8 cellular contexts compared by ENCODE assay signal in the genomic region with DNA sequence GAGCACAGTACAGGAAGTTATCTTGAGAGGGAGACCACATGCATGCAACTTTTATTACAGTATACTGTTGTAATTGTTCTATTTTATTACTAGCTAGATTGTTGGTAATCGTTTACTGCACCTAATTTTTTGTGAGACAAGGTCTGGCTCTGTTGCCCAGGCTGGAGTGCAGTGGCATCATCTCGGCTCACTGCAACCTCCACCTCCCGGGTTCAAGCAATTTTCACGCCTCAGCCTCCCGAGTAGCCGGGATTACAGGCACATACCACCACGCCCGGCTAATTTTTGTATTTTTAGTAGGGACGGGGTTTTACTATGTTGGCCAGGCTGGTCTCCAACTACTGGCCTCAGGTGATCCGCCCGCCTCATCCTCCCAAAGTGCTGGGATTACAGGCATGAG. TPM values are rescaled to one million over a fixed set of nuclear protein-coding genes. Genes with fewer than 3 reads are reported as not detected.
A peak's percentile ranks its signal among the peaks of the same experiment; 100 is the strongest.
DNase-seq lines count a peak whose midpoint lies in the region; ATAC-seq and TF ChIP-seq lines count a peak whose summit lies in the region.
"Not testable (repeated sequence)": the region's sequence is repeated elsewhere in the genome, so short reads cannot be mapped to it uniquely, and the experiment has no call there.

No MANE protein-coding gene starts in this region.

- not testable (repeated sequence) for H3K27ac Mint-ChIP-seq in activated naive CD4-positive, alpha-beta T cell treated with anti-CD3 and anti-CD28 coated beads, Interleukin-2, amount 10 ng/mL, durations not matched to agents 7 days and 5 days
- H3K27ac Mint-ChIP-seq in effector memory CD8-positive, alpha-beta T cell: peak overlapping the region; percentile 73 to 89
- H3K27ac Mint-ChIP-seq in nephron: peak overlapping the region; percentile 96 to 98 (median 98)
- peak overlapping the region; percentile 91 for H3K27ac Mint-ChIP-seq in stimulated activated memory B cell treated with anti-CD40 and anti-IgM and Interleukin-4, amounts not matched to agents 10 μg/mL and 1 μg/mL and 100 μg/mL, for 72 hours

- not testable (repeated sequence) for DNase-seq in AG04449 (ENCODE audit: low read depth, low spot score); HCT116 (ENCODE audit: low read depth, low spot score); SJCRH30; activated naive CD4-positive, alpha-beta T cell treated with anti-CD3 and anti-CD28 coated beads, Interleukin-2, amount 10 ng/mL, durations not matched to agents 7 days and 5 days; effector memory CD8-positive, alpha-beta T cell; iPS DF 6.9 (ENCODE audit: low read depth, low spot score)

- H3K27me3 Mint-ChIP-seq in activated naive CD4-positive, alpha-beta T cell treated with anti-CD3 and anti-CD28 coated beads, Interleukin-2, amount 10 ng/mL, durations not matched to agents 7 days and 5 days; effector memory CD8-positive, alpha-beta T cell; nephron (ENCODE audit: low read depth); stimulated activated memory B cell treated with anti-CD40 and anti-IgM and Interleukin-4, amounts not matched to agents 10 μg/mL and 1 μg/mL and 100 μg/mL, for 72 hours: not testable (repeated sequence)

- not testable (repeated sequence) for BruUV-seq in HCT116 (replicated peaks; lab: Mats Ljungman, UMichigan)

- CTCF ChIA-PET in AG04449 (lab: Yijun Ruan, JAX); HCT116 (lab: Charles Lee); activated naive CD4-positive, alpha-beta T cell treated with anti-CD3 and anti-CD28 coated beads, Interleukin-2, amount 10 ng/mL, durations not matched to agents 7 days and 5 days (lab: Charles Lee): not testable (repeated sequence)

- H3K9ac ChIP-seq in HCT116 (ENCODE audit: low read length): peak overlapping the region; percentile 88

- not testable (repeated sequence) for ATAC-seq in HCT116; effector memory CD8-positive, alpha-beta T cell (replicated peaks); stimulated activated memory B cell treated with anti-CD40 and anti-IgM and Interleukin-4, amounts not matched to agents 10 μg/mL and 1 μg/mL and 100 μg/mL, for 72 hours

- H3K27me3 ChIP-seq in HCT116 (ENCODE audit: insufficient read depth, low read length); SJCRH30; iPS DF 6.9 (ENCODE audit: control insufficient read depth, insufficient read depth, low read length): not testable (repeated sequence)

- not testable (repeated sequence) for H4K20me1 ChIP-seq in HCT116 (ENCODE audit: insufficient read depth)

- peaks cover 11 to 24% of the 10 kb centered on the region in 2 experiments for H3K4me1 ChIP-seq in HCT116 (ENCODE audit: control insufficient read depth in 1 of 2, insufficient read depth in 2 of 2, low read length in 2 of 2)
- not testable (repeated sequence) for H3K4me1 ChIP-seq in SJCRH30; iPS DF 6.9 (ENCODE audit: control insufficient read depth, insufficient read depth, low read length)

- not testable (repeated sequence) for H3K9me3 ChIP-seq in HCT116 (ENCODE audit: control insufficient read depth in 1 of 2, insufficient read depth in 1 of 2, low read depth in 1 of 2, low read length in 2 of 2); SJCRH30 (replicated peaks); iPS DF 6.9 (ENCODE audit: control insufficient read depth, insufficient read depth, low read length)

- not testable (repeated sequence) for TF ChIP-seq POLR2A in HCT116 (IDR thresholded peaks at IDR 0.05; ENCODE audit: borderline replicate concordance, extremely low read depth, insufficient read depth, insufficient read length)

- H2AFZ ChIP-seq in HCT116 (ENCODE audit: low read depth, low read length, poor library complexity, severe bottlenecking): not testable (repeated sequence)

- POLR2A ChIA-PET in AG04449 (lab: Yijun Ruan, JAX); HCT116 (lab: Charles Lee): not testable (repeated sequence)

- H3K4me3 Mint-ChIP-seq in activated naive CD4-positive, alpha-beta T cell treated with anti-CD3 and anti-CD28 coated beads, Interleukin-2, amount 10 ng/mL, durations not matched to agents 7 days and 5 days: peak overlapping the region; percentile 93
- H3K4me3 Mint-ChIP-seq in effector memory CD8-positive, alpha-beta T cell: peak overlapping the region; percentile 92
- H3K4me3 Mint-ChIP-seq in nephron: peak overlapping the region; percentile 97 to 99 (median 98)
- H3K4me3 Mint-ChIP-seq in stimulated activated memory B cell treated with anti-CD40 and anti-IgM and Interleukin-4, amounts not matched to agents 10 μg/mL and 1 μg/mL and 100 μg/mL, for 72 hours: peak overlapping the region; percentile 96

- not testable (repeated sequence) for H3K9me2 ChIP-seq in HCT116 (ENCODE audit: insufficient read depth)

- peaks cover 84% of the 10 kb centered on the region for H3K79me2 ChIP-seq in HCT116 (ENCODE audit: insufficient read depth, low read length)

- H3K4me2 ChIP-seq in HCT116 (ENCODE audit: low read length): peak overlapping the region; percentile 79

- H3K4me1 Mint-ChIP-seq in activated naive CD4-positive, alpha-beta T cell treated with anti-CD3 and anti-CD28 coated beads, Interleukin-2, amount 10 ng/mL, durations not matched to agents 7 days and 5 days: peaks cover 24% of the 10 kb centered on the region
- H3K4me1 Mint-ChIP-seq in effector memory CD8-positive, alpha-beta T cell (ENCODE audit: low read depth in 2 of 2): peaks cover 24 to 34% of the 10 kb centered on the region in 2 donors
- peaks cover 28% of the 10 kb centered on the region for H3K4me1 Mint-ChIP-seq in nephron
- H3K4me1 Mint-ChIP-seq in stimulated activated memory B cell treated with anti-CD40 and anti-IgM and Interleukin-4, amounts not matched to agents 10 μg/mL and 1 μg/mL and 100 μg/mL, for 72 hours: peaks cover 37% of the 10 kb centered on the region

- WGBS in iPS DF 6.9 (ENCODE audit: insufficient coverage, insufficient read length): no CpG with 5 or more reads among the region's 11 CpGs

- H3K36me3 ChIP-seq in HCT116 (ENCODE audit: control insufficient read depth in 1 of 2, insufficient read depth in 2 of 2, low read length in 2 of 2): peaks cover 9 to 24% of the 10 kb centered on the region in 2 experiments; a peak in 3 of 4 replicates
- not testable (repeated sequence) for H3K36me3 ChIP-seq in SJCRH30; iPS DF 6.9 (ENCODE audit: control insufficient read depth, insufficient read depth, low read length)

- intact Hi-C loops in HCT116 (cut with micrococcal nuclease): not testable (repeated sequence)

- RAD21 ChIA-PET in HCT116 (lab: Charles Lee; ENCODE audit: low non-redundant PET in 1 of 2, low total read pairs in 2 of 2, uncharacterized antibody in 2 of 2, unreplicated experiment in 2 of 2): not testable (repeated sequence)

- H3K9me3 Mint-ChIP-seq in activated naive CD4-positive, alpha-beta T cell treated with anti-CD3 and anti-CD28 coated beads, Interleukin-2, amount 10 ng/mL, durations not matched to agents 7 days and 5 days; effector memory CD8-positive, alpha-beta T cell; nephron; stimulated activated memory B cell treated with anti-CD40 and anti-IgM and Interleukin-4, amounts not matched to agents 10 μg/mL and 1 μg/mL and 100 μg/mL, for 72 hours: not testable (repeated sequence)

- TF ChIP-seq RAD21 in HCT116 (IDR thresholded peaks at IDR 0.05; ENCODE audit: low read depth): not testable (repeated sequence)

- H3K27ac ChIP-seq in HCT116 (ENCODE audit: low read depth, low read length): peak overlapping the region; percentile 86; the same call in 1 of the 2 replicates
- H3K27ac ChIP-seq in SJCRH30; iPS DF 6.9 (ENCODE audit: low read length): not testable (repeated sequence)

- TF ChIP-seq CTCF in AG04449 (IDR thresholded peaks at IDR 0.05; ENCODE audit: insufficient read depth, low read length, missing control alignments); HCT116 (IDR thresholded peaks at IDR 0.05 in 2 of 3, conservative IDR thresholded peaks at IDR 0.05 in 1 of 3; ENCODE audit: borderline replicate concordance in 1 of 3, insufficient read depth in 1 of 3, low read depth in 2 of 3, low read length in 2 of 3); nephron (IDR thresholded peaks at IDR 0.05; ENCODE audit: unreplicated experiment in 3 of 3): not testable (repeated sequence)

- peaks cover 18% of the 10 kb centered on the region for H3K36me3 Mint-ChIP-seq in activated naive CD4-positive, alpha-beta T cell treated with anti-CD3 and anti-CD28 coated beads, Interleukin-2, amount 10 ng/mL, durations not matched to agents 7 days and 5 days
- H3K36me3 Mint-ChIP-seq in effector memory CD8-positive, alpha-beta T cell (ENCODE audit: insufficient read depth): peaks cover 21% of the 10 kb centered on the region
- peaks cover 23% of the 10 kb centered on the region for H3K36me3 Mint-ChIP-seq in nephron (ENCODE audit: low read depth)
- peaks cover 24% of the 10 kb centered on the region for H3K36me3 Mint-ChIP-seq in stimulated activated memory B cell treated with anti-CD40 and anti-IgM and Interleukin-4, amounts not matched to agents 10 μg/mL and 1 μg/mL and 100 μg/mL, for 72 hours

- peak overlapping the region; percentile 99 for H3K4me3 ChIP-seq in AG04449 (ENCODE audit: low read depth, low read length)
- H3K4me3 ChIP-seq in HCT116 (replicated peaks in 1 of 2; ENCODE audit: low read depth in 1 of 2, low read length in 2 of 2): peak overlapping the region; percentile 92 to 95
- peak overlapping the region; percentile 91 for H3K4me3 ChIP-seq in SJCRH30
- H3K4me3 ChIP-seq in iPS DF 6.9 (ENCODE audit: low read length): peak overlapping the region; percentile 71; the same call in 1 of the 2 replicates

RNA-seq across cellular contexts. Expression of gene KNOP1, which starts 1.3 kb away (rescaled TPM):
- 34.6 TPM for total RNA-seq in HCT116 (2021; ENCODE audit: unreplicated experiment)
- 18.1 and 22.4 TPM in 2 replicates for polyA plus RNA-seq in HCT116 (2012)
- total RNA-seq in SJCRH30 (2014; rRNA removed; shearing (Covaris generic)): 26.0 and 30.6 TPM in 2 replicates

RNA-seq across cellular contexts. Expression of gene IQCK, which starts 1.3 kb away (rescaled TPM):
- total RNA-seq in HCT116 (2021; ENCODE audit: unreplicated experiment): 11.8 TPM
- 4.1 and 4.7 TPM in 2 replicates for polyA plus RNA-seq in HCT116 (2012)
- total RNA-seq in SJCRH30 (2014; rRNA removed; shearing (Covaris generic)): 2.6 and 3.0 TPM in 2 replicates
